8 cellular contexts compared by ENCODE assay signal in the genomic region with DNA sequence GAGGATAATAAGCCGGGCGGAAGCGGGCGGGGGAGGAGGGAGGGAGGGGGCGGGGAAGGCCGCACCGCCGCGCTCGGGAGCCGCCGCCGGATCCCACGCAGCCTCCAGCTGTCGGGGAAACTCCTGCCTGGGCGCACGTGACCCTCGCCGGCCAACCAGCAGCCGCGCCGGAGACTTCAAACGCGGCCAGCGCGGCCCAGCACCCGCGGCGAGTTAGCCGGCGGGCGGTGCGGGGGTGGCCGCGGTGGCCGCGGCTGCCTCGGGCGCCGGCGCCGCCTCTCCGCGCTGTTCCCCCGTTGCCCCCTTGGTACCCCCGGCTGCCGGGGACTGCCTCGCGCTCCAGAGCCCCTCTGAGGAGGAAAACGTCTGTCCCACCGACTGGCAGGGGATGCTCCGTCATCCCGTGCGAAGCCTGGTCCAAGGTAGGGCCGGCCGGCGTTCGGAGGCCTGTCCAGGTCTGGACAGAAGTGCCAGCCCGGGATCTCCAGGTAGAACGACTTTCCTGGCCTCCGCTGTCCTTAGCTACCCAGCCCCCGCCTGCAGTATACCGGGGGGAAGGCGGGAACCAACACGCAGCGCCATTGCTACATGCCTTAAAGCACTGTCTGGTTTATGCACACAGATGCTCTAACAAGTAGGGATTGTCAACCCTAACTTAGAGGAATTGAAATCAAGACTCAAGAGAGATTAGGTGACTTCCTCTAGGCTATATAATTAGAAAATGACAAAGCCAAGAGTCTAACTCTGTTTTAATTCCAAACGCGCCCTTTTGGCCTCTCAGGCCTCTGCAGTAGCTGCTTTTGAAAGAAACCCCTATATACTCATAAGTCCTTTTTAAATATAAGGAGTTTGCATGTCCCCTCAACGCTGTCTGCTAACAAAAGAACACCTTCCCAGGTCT. TPM values are rescaled to one million over a fixed set of nuclear protein-coding genes. Genes with fewer than 3 reads are reported as not detected.
DNase-seq lines count a peak whose midpoint lies in the region; ATAC-seq and TF ChIP-seq lines count a peak whose summit lies in the region.

A gene with protein sequence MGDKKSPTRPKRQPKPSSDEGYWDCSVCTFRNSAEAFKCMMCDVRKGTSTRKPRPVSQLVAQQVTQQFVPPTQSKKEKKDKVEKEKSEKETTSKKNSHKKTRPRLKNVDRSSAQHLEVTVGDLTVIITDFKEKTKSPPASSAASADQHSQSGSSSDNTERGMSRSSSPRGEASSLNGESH (minus strand): TSS at position 9 of the 901 bp plus-strand sequence. CDS start 68 bp downstream, outside the sequence.

- CTCF ChIA-PET in PC-3 (lab: Charles Lee): no interaction called here

- H3K4me3 ChIP-seq in PC-3 (ENCODE audit: low read length) (peak within 1 kb of the TSS; percentile 95), esophagus (ENCODE audit: low read depth in 1 of 2, low read length in 2 of 2) (peak within 1 kb of the TSS; percentile 85 to 90), muscle layer of colon (ENCODE audit: low read depth in 1 of 2, low read length in 2 of 2) (peak within 1 kb of the TSS; percentile 88 to 95)

- H3F3A ChIP-seq in PC-3 (ENCODE audit: low read length, unreplicated experiment): no peaks in the 10 kb centered on the region

- peak within 1 kb of the TSS; percentile 92 for H3K4me3 Mint-ChIP-seq in activated T-cell treated with anti-CD3 and anti-CD28 coated beads, Interleukin-2, amount 50 U/mL, for 24 hours

- intact Hi-C loops in PC-3 (cut with micrococcal nuclease): loop anchor here (5.0 kb wide), 2 partner anchors 89 to 96 kb away; partner anchors contain the start of genes GXYLT1, PPHLN1 and ZCRB1

- POLR2A ChIA-PET in PC-3 (lab: Charles Lee; ENCODE audit: unreplicated experiment): interaction anchor here (0.7 to 0.8 kb wide), 2 partner anchors 79 to 94 kb away, joined by 9 to 13 read pairs; no protein-coding TSS in a partner anchor

- H3K27me3 ChIP-seq in PC-3 (ENCODE audit: low read length) (no peaks in the 10 kb centered on the region), esophagus (ENCODE audit: control insufficient read depth in 1 of 2, insufficient read depth in 2 of 2, low read length in 2 of 2) (no peaks in the 10 kb centered on the region), muscle layer of colon (ENCODE audit: control insufficient read depth in 1 of 2, insufficient read depth in 2 of 2, low read length in 2 of 2) (no peaks in the 10 kb centered on the region)

- no peak within 1 kb of the TSS for H3K27ac ChIP-seq in PC-3 (ENCODE audit: low read length)
- H3K27ac ChIP-seq in esophagus (ENCODE audit: low read depth in 2 of 2, low read length in 1 of 2): peak within 1 kb of the TSS; percentile 91 to 94
- H3K27ac ChIP-seq in muscle layer of colon (ENCODE audit: low read depth, low read length): peak within 1 kb of the TSS; percentile 82

- H3K27ac Mint-ChIP-seq in activated T-cell treated with anti-CD3 and anti-CD28 coated beads, Interleukin-2, amount 50 U/mL, for 24 hours: peak within 1 kb of the TSS; percentile 93

- peaks cover 19% of the 10 kb centered on the region for H3K4me1 ChIP-seq in PC-3 (ENCODE audit: insufficient read depth, low read length)
- H3K4me1 ChIP-seq in esophagus (ENCODE audit: control insufficient read depth in 2 of 2, insufficient read depth in 2 of 2, low read length in 1 of 2): peaks cover 0 to 2% of the 10 kb centered on the region in 2 donors
- H3K4me1 ChIP-seq in muscle layer of colon (ENCODE audit: insufficient read depth, low read length): peaks cover 22% of the 10 kb centered on the region

- ATAC-seq in GM21381 (IDR thresholded peaks at IDR 0.05; ENCODE audit: unreplicated experiment) (peak; percentile 83), PC-3 (peak; percentile 89)

- H3K4me2 ChIP-seq in PC-3 (ENCODE audit: low read length): peak within 1 kb of the TSS; percentile 93

- WGBS in esophagus, 2 donors: 3 to 4% methylated on average over 37 to 69 of the region's 69 CpGs

- peaks cover 35% of the 10 kb centered on the region for H3K4me1 Mint-ChIP-seq in activated T-cell treated with anti-CD3 and anti-CD28 coated beads, Interleukin-2, amount 50 U/mL, for 24 hours (ENCODE audit: low read depth)

- peak within 1 kb of the TSS; percentile 99 for H2AFZ ChIP-seq in PC-3 (ENCODE audit: low read length)

- no peaks in the 10 kb centered on the region for H3K27me3 Mint-ChIP-seq in activated T-cell treated with anti-CD3 and anti-CD28 coated beads, Interleukin-2, amount 50 U/mL, for 24 hours

- H3K9me3 ChIP-seq in PC-3 (ENCODE audit: low read length) (no peaks in the 10 kb centered on the region), esophagus (ENCODE audit: control insufficient read depth in 2 of 2, insufficient read depth in 1 of 2, low read depth in 1 of 2, low read length in 1 of 2) (no peaks in the 10 kb centered on the region), muscle layer of colon (ENCODE audit: low read length) (no peaks in the 10 kb centered on the region)

- H3K36me3 ChIP-seq in PC-3 (ENCODE audit: low read depth, low read length): peaks cover 3% of the 10 kb centered on the region; the same call in 1 of the 2 replicates
- no peaks in the 10 kb centered on the region for H3K36me3 ChIP-seq in esophagus (ENCODE audit: control insufficient read depth in 2 of 2, insufficient read depth in 2 of 2, low read length in 1 of 2)
- no peaks in the 10 kb centered on the region for H3K36me3 ChIP-seq in muscle layer of colon (ENCODE audit: insufficient read depth, low read length)

- TSS peak; percentile 53 for BruUV-seq in PC-3 (replicated peaks; lab: Mats Ljungman, UMichigan)

- peak; percentile 97 for DNase-seq in D341Med (ENCODE audit: low spot score)
- DNase-seq in HUDEP-2 (lab: John Stamatoyannopoulos, UW; ENCODE audit: unreplicated experiment in 76 of 76): peak in 74 of 76 experiments; percentile 35 to 88 (median 76)
- peak; percentile 85 for DNase-seq in PC-3
- DNase-seq in activated T-cell treated with anti-CD3 and anti-CD28 coated beads, Interleukin-2, amount 50 U/mL, for 24 hours: peak; percentile 87
- DNase-seq in stimulated activated CD8-positive, alpha-beta memory T cell treated with anti-CD3 and anti-CD28 coated beads, Interleukin-7, amount 100 ng/mL, for 1 hour (ENCODE audit: low read depth in 2 of 2): peak; percentile 64 to 73

- H3K9ac ChIP-seq in PC-3 (ENCODE audit: low read length) (peak within 1 kb of the TSS; percentile 76), muscle layer of colon (ENCODE audit: low read length) (peak within 1 kb of the TSS; percentile 90)

- H4K20me1 ChIP-seq in PC-3 (ENCODE audit: low read length): no peaks in the 10 kb centered on the region

- no peaks in the 10 kb centered on the region for H3K9me3 Mint-ChIP-seq in activated T-cell treated with anti-CD3 and anti-CD28 coated beads, Interleukin-2, amount 50 U/mL, for 24 hours

- no peaks in the 10 kb centered on the region for H3K9me2 ChIP-seq in PC-3 (replicated peaks; ENCODE audit: low read length)

- no peak for TF ChIP-seq CTCF in PC-3 (conservative IDR thresholded peaks at IDR 0.05; ENCODE audit: low read depth, low read length)

- H3K79me2 ChIP-seq in PC-3 (ENCODE audit: low read length): peaks cover 29% of the 10 kb centered on the region

- H3K36me3 Mint-ChIP-seq in activated T-cell treated with anti-CD3 and anti-CD28 coated beads, Interleukin-2, amount 50 U/mL, for 24 hours (ENCODE audit: low read depth): peaks cover 31% of the 10 kb centered on the region

RNA-seq across cellular contexts. Expression of the gene that starts here (rescaled TPM):
- 6.8 and 7.5 TPM in 2 replicates for total RNA-seq in PC-3 (2014; rRNA removed)
- polyA plus RNA-seq in esophagus: 1 to 10 TPM; 5.3 to 7.4 TPM
